12 cellular contexts compared by ENCODE assay signal in genomic region chr1:241612533-241613505, GRCh38. TPM values are rescaled to one million over a fixed set of nuclear protein-coding genes. Genes with fewer than 3 reads are reported as not detected.
A peak's percentile ranks its signal among the peaks of the same experiment; 100 is the strongest.
DNase-seq lines count a peak whose midpoint lies in the region; ATAC-seq and TF ChIP-seq lines count a peak whose summit lies in the region.
"Had no signal": no experiment of that assay in that cellular context is flagged by ENCODE, and none has a peak within 500 bp of the region (broad histone marks: within the 10 kb centered on the region; RNA-seq: fewer than 3 reads in every experiment).

No MANE protein-coding gene starts in this region.

- no peak overlapping the region for H3K18ac ChIP-seq in H9 (ENCODE audit: insufficient read length, low read depth, low read length)

- no peak overlapping the region for H3K9ac ChIP-seq in H9 (ENCODE audit: extremely low read depth, insufficient read length, low read length)
- peak overlapping the region; percentile 71 for H3K9ac ChIP-seq in smooth muscle cell (ENCODE audit: low read depth)

- in situ Hi-C loops in GM13977 (cut with MboI; ENCODE audit: low pct_unique_long_range_greater_than_20kb, low sequenced_read_pairs, unreplicated experiment) = loop anchor here (25.0 kb wide), 1 partner anchor 399 kb away; no protein-coding TSS in a partner anchor

- no peaks in the 10 kb centered on the region for H3K4me1 ChIP-seq in H9 (ENCODE audit: insufficient read depth, low read length)
- H3K4me1 ChIP-seq in smooth muscle cell (ENCODE audit: low read depth) = no peaks in the 10 kb centered on the region
- peaks cover 0 to 30% (median 0%) of the 10 kb centered on the region in 3 donors for H3K4me1 ChIP-seq in esophagus squamous epithelium

- H3K4me3 Mint-ChIP-seq in H9 = no peak overlapping the region; a peak in 1 of 5 replicates

- H2AK5ac ChIP-seq in H9 (ENCODE audit: insufficient read length, low read length) = no peak overlapping the region

- intact Hi-C loops in esophagus squamous epithelium (cut with DNase I) = loop anchor here (10.0 kb wide), 1 partner anchor 372 kb away; no protein-coding TSS in a partner anchor

- H3K23ac ChIP-seq in H9 (ENCODE audit: insufficient read length, low read depth, low read length) = no peak overlapping the region

- no peak overlapping the region for H2BK20ac ChIP-seq in H9 (ENCODE audit: low read depth, low read length, poor library complexity, severe bottlenecking)

- no peaks in the 10 kb centered on the region for H3K9me3 Mint-ChIP-seq in H9

- no peaks in the 10 kb centered on the region for H3F3A ChIP-seq in smooth muscle cell (ENCODE audit: low read depth)

- H3K27ac Mint-ChIP-seq in H9 = peak overlapping the region in 2 of 3 experiments; percentile 6 to 11; a peak in 2 of 7 replicates

- no peak overlapping the region for H4K5ac ChIP-seq in H9 (ENCODE audit: insufficient read length, low read depth, low read length)

- H3K79me2 ChIP-seq in H9 (ENCODE audit: insufficient read depth, low read length) (no peaks in the 10 kb centered on the region), smooth muscle cell (ENCODE audit: low read depth) (no peaks in the 10 kb centered on the region)

- no peak overlapping the region for H3K4ac ChIP-seq in H9 (ENCODE audit: low read depth, low read length)

- no peaks in the 10 kb centered on the region for H3K36me3 ChIP-seq in smooth muscle cell (ENCODE audit: low read depth)
- H3K36me3 ChIP-seq in esophagus squamous epithelium = no peaks in the 10 kb centered on the region
- H3K36me3 ChIP-seq in H7 (replicated peaks; ENCODE audit: control insufficient read depth, insufficient read depth, low read length) = no peaks in the 10 kb centered on the region

- H4K91ac ChIP-seq in H9 (ENCODE audit: insufficient read length, low read depth, low read length) = no peak overlapping the region

- no peak overlapping the region for H2BK5ac ChIP-seq in H9 (ENCODE audit: insufficient read length, low read length)

- H4K20me1 ChIP-seq in H9 (ENCODE audit: control insufficient read depth, insufficient read depth, insufficient read length) (no peaks in the 10 kb centered on the region), smooth muscle cell (ENCODE audit: low read depth) (no peaks in the 10 kb centered on the region)

- no peak overlapping the region for H3K4me3 ChIP-seq in fibroblast of the aortic adventitia (ENCODE audit: low read depth, low read length)
- no peak overlapping the region for H3K4me3 ChIP-seq in smooth muscle cell
- H3K4me3 ChIP-seq in esophagus squamous epithelium = no peak overlapping the region
- H3K4me3 ChIP-seq in H7 (ENCODE audit: insufficient read depth, low read depth, low read length) = no peak overlapping the region

- no CpG with 5 or more reads among the region's 9 CpGs for WGBS in H9 (ENCODE audit: extremely low coverage, insufficient read length, low lambda C conversion rate)
- 59% methylated on average over 9 of the region's 9 CpGs for WGBS in smooth muscle cell (ENCODE audit: low lambda C conversion rate)
- 62% methylated on average over 9 of the region's 9 CpGs for WGBS in esophagus squamous epithelium, 2 donors

- no peak for DNase-seq in H9
- DNase-seq in T1000 (lab: John Stamatoyannopoulos, UW) = peak; percentile 45
- peak; percentile 88 for DNase-seq in fibroblast of the aortic adventitia (ENCODE audit: low read depth)
- DNase-seq in smooth muscle cell (lab: John Stamatoyannopoulos, UW; ENCODE audit: unreplicated experiment) = no peak
- no peak for DNase-seq in GM13977 (ENCODE audit: low spot score)
- DNase-seq in esophagus squamous epithelium (lab: John Stamatoyannopoulos, UW) = no peak
- DNase-seq in H7 = no peak
- DNase-seq: activated CD4-positive, alpha-beta T cell treated with anti-CD3 and anti-CD28 coated beads for 4 hours; cerebellar nuclear complex; NCI-H82 had no signal

- H3K4me2 ChIP-seq in H9 (ENCODE audit: insufficient read depth, insufficient read length, low read length) = no peak overlapping the region
- H3K4me2 ChIP-seq in smooth muscle cell = peak overlapping the region; percentile 43

- no peaks in the 10 kb centered on the region for H3K23me2 ChIP-seq in H9 (ENCODE audit: insufficient read length, low read depth, low read length, poor library complexity, severe bottlenecking)

- no peak overlapping the region for H3K27ac ChIP-seq in H9 (ENCODE audit: insufficient read length, low read depth, low read length)
- H3K27ac ChIP-seq in smooth muscle cell (ENCODE audit: low read depth) = peak overlapping the region; percentile 88
- H3K27ac ChIP-seq in esophagus squamous epithelium = no peak overlapping the region

- H2BK15ac ChIP-seq in H9 (ENCODE audit: low read depth, low read length) = no peak overlapping the region

- H3K4me1 Mint-ChIP-seq in H9 = 0 out of 4 replicates have a peak, but pooled peaks cover 0 to 2% of the 10 kb centered on the region in 2 experiments

- H3K9me3 ChIP-seq in H9 (ENCODE audit: control insufficient read depth, low read depth, low read length) (no peaks in the 10 kb centered on the region), smooth muscle cell (replicated peaks; ENCODE audit: low read depth) (no peaks in the 10 kb centered on the region), esophagus squamous epithelium (no peaks in the 10 kb centered on the region)

- TF ChIP-seq POLR2A in esophagus squamous epithelium (IDR thresholded peaks at IDR 0.05) = no peak

- no peaks in the 10 kb centered on the region for H3K27me3 Mint-ChIP-seq in H9 (ENCODE audit: low read depth)

- no peak overlapping the region for H3T11ph ChIP-seq in H9 (ENCODE audit: low read length)

- no peaks in the 10 kb centered on the region; a peak in 1 of 7 replicates for H3K36me3 Mint-ChIP-seq in H9 (ENCODE audit: insufficient read depth in 1 of 3, low read depth in 3 of 3)

- no peaks in the 10 kb centered on the region for H3K79me1 ChIP-seq in H9 (ENCODE audit: insufficient read depth, low read depth, low read length, poor library complexity, severe bottlenecking)

- no peak overlapping the region for H4K8ac ChIP-seq in H9 (replicated peaks; ENCODE audit: insufficient read length, low read depth, low read length)

- no peak overlapping the region for H3K56ac ChIP-seq in H9 (ENCODE audit: insufficient read length, low read depth, low read length)

- no peak overlapping the region for H2AFZ ChIP-seq in H9 (ENCODE audit: low read length)
- peak overlapping the region; percentile 58 for H2AFZ ChIP-seq in smooth muscle cell (ENCODE audit: low read depth)

- TF ChIP-seq CTCF in H9 (conservative IDR thresholded peaks at IDR 0.05) (no peak), fibroblast of the aortic adventitia (IDR thresholded peaks at IDR 0.05; ENCODE audit: insufficient read depth, low read length) (no peak), smooth muscle cell (IDR thresholded peaks at IDR 0.05; ENCODE audit: borderline replicate concordance, insufficient read depth, poor library complexity, severe bottlenecking) (no peak), GM13977 (IDR thresholded peaks at IDR 0.05; ENCODE audit: extremely low read depth, insufficient read depth, missing control alignments) (no peak), esophagus squamous epithelium (IDR thresholded peaks at IDR 0.05) (no peak)

- no peak overlapping the region for H2BK12ac ChIP-seq in H9 (ENCODE audit: insufficient read length, low read depth, low read length)

- no peak overlapping the region for H3K14ac ChIP-seq in H9 (ENCODE audit: insufficient read depth, low read length)

- no peaks in the 10 kb centered on the region for H3K27me3 ChIP-seq in H9 (ENCODE audit: insufficient read depth, low read length)
- no peaks in the 10 kb centered on the region for H3K27me3 ChIP-seq in smooth muscle cell (ENCODE audit: low read depth)
- no peaks in the 10 kb centered on the region for H3K27me3 ChIP-seq in esophagus squamous epithelium
- no peaks in the 10 kb centered on the region for H3K27me3 ChIP-seq in H7 (ENCODE audit: control insufficient read depth, insufficient read depth, low read length)

- no peak overlapping the region for H2BK120ac ChIP-seq in H9 (ENCODE audit: low read depth, low read length, poor library complexity, severe bottlenecking)

- ATAC-seq in HG02981 (IDR thresholded peaks at IDR 0.05; ENCODE audit: unreplicated experiment) = no peak

RNA-seq across cellular contexts. Expression of gene CHML, which starts 27.4 kb away (rescaled TPM):
- total RNA-seq in H9 (2021) = 43.7 and 45.7 TPM in 2 replicates
- 2.8 and 10.1 TPM in 2 replicates for total RNA-seq in fibroblast of the aortic adventitia (ENCODE audit: low replicate concordance)
- total RNA-seq in smooth muscle cell = 11.3 and 11.5 TPM in 2 replicates
- polyA plus RNA-seq in smooth muscle cell = 2.3 and 3.9 TPM in 2 replicates
- total RNA-seq in esophagus squamous epithelium = 1 to 10 TPM; 4.2 to 9.0 (median 6.3) TPM
- total RNA-seq in H7 (2014; rRNA removed; shearing (Covaris generic)) = 30.4 and 47.0 TPM in 2 replicates

RNA-seq across cellular contexts. Expression of gene OPN3, which starts 27.4 kb away (rescaled TPM):
- 8.6 and 10.0 TPM in 2 replicates for total RNA-seq in H9 (2021)
- total RNA-seq in fibroblast of the aortic adventitia (ENCODE audit: low replicate concordance) = 2.6 and 12.8 TPM in 2 replicates
- 28.6 and 33.0 TPM in 2 replicates for total RNA-seq in smooth muscle cell
- 24.8 and 29.9 TPM in 2 replicates for polyA plus RNA-seq in smooth muscle cell
- 10 to 100 TPM; 16.9 to 23.8 (median 21.9) TPM for total RNA-seq in esophagus squamous epithelium
- 55.3 and 63.5 TPM in 2 replicates for total RNA-seq in H7 (2014; rRNA removed; shearing (Covaris generic))

RNA-seq across cellular contexts. Expression of gene WDR64, which starts 39.3 kb away (rescaled TPM):
- total RNA-seq in H9 (2021) (not detected in 2 replicates), fibroblast of the aortic adventitia (ENCODE audit: low replicate concordance) (not detected in 2 replicates), smooth muscle cell (not detected in 2 replicates), esophagus squamous epithelium (not detected)
- polyA plus RNA-seq in smooth muscle cell = 0.44 TPM in 1 of 2 replicates, not detected in the other
- not detected in 2 replicates for total RNA-seq in H7 (2014; rRNA removed; shearing (Covaris generic))
- total RNA-seq: ureter had no signal

Comparison
In these comparisons a context has a peak if more than half of its experiments do, and no peak if none do; other contexts are left out.
1. DNase-seq: peak in T1000 (single experiment) and fibroblast of the aortic adventitia (single experiment); none in H9 (single experiment), smooth muscle cell (single experiment), GM13977 (single experiment), esophagus squamous epithelium (single experiment) and H7 (single experiment).